ENCODE assay signal across 2 cellular contexts in the genomic region with DNA sequence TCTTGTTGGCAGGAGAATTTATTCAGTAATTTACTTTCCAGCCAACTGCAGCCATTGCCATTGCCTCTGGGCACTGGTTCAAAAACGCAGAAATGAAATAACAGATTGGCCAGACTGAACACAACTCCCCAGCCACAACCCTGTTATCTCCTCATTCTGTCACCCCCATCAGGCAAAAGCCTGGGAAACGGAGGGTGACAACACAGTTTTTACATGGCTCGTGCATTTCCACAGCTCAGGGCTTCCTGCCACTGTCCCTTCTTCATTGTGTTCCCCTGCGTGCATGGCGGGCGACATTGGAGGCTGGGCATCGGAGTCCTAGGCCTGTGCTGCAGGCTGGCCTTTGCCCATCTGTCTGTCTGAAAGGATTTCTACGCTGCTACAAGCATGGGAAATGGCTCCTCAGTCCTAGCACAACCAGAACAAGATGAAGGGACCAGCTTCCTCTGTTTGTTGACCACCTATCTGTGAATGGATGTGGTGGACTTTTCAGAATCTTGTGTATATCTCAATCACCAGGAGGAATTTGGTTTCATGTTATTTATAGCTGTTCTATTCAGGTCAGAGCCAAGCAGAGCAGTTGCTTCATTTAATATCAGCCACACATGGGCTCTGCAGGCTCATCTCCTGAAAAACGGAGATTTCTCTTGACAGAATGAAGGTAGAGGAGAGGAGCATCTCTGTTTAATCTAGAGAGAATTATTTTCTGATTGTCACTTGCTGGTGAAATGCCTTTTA.
TF ChIP-seq lines count a peak whose summit lies in the region.

No MANE protein-coding gene starts in this region.

TF ChIP-seq in SK-N-SH treated with all-trans-retinoic acid at 6 μM for 48 hours, 23 proteins besides CTCF, POLR2A, EP300 and RAD21 (continued from another document):
- TF ChIP-seq ISL1 (CRISPR knock-in tag; IDR thresholded peaks at IDR 0.05) (0 out of 2 replicates have a peak, but pooled peaks have one; percentile 20), ESRRG (CRISPR knock-in tag; IDR thresholded peaks at IDR 0.05) (no peak), ZNF8 (CRISPR knock-in tag; IDR thresholded peaks at IDR 0.05) (no peak), GLIS3 (CRISPR knock-in tag; IDR thresholded peaks at IDR 0.05) (no peak), ZC3H10 (CRISPR knock-in tag; IDR thresholded peaks at IDR 0.05) (no peak), TCF4 (CRISPR knock-in tag; IDR thresholded peaks at IDR 0.05; ENCODE audit: borderline replicate concordance) (peak; percentile 29; the same call in 1 of the 2 replicates), BACH2 (CRISPR knock-in tag; IDR thresholded peaks at IDR 0.05; ENCODE audit: borderline replicate concordance) (no peak), ARNTL (CRISPR knock-in tag; IDR thresholded peaks at IDR 0.05; ENCODE audit: borderline replicate concordance, low read depth) (no peak)
- TF ChIP-seq, protein P1, sequence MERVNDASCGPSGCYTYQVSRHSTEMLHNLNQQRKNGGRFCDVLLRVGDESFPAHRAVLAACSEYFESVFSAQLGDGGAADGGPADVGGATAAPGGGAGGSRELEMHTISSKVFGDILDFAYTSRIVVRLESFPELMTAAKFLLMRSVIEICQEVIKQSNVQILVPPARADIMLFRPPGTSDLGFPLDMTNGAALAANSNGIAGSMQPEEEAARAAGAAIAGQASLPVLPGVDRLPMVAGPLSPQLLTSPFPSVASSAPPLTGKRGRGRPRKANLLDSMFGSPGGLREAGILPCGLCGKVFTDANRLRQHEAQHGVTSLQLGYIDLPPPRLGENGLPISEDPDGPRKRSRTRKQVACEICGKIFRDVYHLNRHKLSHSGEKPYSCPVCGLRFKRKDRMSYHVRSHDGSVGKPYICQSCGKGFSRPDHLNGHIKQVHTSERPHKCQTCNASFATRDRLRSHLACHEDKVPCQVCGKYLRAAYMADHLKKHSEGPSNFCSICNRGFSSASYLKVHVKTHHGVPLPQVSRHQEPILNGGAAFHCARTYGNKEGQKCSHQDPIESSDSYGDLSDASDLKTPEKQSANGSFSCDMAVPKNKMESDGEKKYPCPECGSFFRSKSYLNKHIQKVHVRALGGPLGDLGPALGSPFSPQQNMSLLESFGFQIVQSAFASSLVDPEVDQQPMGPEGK (CRISPR knock-in tag; IDR thresholded peaks at IDR 0.05; ENCODE audit: borderline replicate concordance) = no peak; the same call in 1 of the 2 replicates
- TF ChIP-seq, protein P2, sequence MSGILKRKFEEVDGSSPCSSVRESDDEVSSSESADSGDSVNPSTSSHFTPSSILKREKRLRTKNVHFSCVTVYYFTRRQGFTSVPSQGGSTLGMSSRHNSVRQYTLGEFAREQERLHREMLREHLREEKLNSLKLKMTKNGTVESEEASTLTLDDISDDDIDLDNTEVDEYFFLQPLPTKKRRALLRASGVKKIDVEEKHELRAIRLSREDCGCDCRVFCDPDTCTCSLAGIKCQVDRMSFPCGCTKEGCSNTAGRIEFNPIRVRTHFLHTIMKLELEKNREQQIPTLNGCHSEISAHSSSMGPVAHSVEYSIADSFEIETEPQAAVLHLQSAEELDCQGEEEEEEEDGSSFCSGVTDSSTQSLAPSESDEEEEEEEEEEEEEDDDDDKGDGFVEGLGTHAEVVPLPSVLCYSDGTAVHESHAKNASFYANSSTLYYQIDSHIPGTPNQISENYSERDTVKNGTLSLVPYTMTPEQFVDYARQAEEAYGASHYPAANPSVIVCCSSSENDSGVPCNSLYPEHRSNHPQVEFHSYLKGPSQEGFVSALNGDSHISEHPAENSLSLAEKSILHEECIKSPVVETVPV (CRISPR knock-in tag; IDR thresholded peaks at IDR 0.05) = no peak
- TF ChIP-seq, protein P3, sequence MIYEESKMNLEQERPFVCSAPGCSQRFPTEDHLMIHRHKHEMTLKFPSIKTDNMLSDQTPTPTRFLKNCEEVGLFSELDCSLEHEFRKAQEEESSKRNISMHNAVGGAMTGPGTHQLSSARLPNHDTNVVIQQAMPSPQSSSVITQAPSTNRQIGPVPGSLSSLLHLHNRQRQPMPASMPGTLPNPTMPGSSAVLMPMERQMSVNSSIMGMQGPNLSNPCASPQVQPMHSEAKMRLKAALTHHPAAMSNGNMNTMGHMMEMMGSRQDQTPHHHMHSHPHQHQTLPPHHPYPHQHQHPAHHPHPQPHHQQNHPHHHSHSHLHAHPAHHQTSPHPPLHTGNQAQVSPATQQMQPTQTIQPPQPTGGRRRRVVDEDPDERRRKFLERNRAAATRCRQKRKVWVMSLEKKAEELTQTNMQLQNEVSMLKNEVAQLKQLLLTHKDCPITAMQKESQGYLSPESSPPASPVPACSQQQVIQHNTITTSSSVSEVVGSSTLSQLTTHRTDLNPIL (CRISPR knock-in tag; IDR thresholded peaks at IDR 0.05; ENCODE audit: low read depth) = no peak

TF ChIP-seq in GM23338, 12 proteins besides CTCF, POLR2A, EP300 and RAD21 (continued from another document):
- TF ChIP-seq, protein P4, sequence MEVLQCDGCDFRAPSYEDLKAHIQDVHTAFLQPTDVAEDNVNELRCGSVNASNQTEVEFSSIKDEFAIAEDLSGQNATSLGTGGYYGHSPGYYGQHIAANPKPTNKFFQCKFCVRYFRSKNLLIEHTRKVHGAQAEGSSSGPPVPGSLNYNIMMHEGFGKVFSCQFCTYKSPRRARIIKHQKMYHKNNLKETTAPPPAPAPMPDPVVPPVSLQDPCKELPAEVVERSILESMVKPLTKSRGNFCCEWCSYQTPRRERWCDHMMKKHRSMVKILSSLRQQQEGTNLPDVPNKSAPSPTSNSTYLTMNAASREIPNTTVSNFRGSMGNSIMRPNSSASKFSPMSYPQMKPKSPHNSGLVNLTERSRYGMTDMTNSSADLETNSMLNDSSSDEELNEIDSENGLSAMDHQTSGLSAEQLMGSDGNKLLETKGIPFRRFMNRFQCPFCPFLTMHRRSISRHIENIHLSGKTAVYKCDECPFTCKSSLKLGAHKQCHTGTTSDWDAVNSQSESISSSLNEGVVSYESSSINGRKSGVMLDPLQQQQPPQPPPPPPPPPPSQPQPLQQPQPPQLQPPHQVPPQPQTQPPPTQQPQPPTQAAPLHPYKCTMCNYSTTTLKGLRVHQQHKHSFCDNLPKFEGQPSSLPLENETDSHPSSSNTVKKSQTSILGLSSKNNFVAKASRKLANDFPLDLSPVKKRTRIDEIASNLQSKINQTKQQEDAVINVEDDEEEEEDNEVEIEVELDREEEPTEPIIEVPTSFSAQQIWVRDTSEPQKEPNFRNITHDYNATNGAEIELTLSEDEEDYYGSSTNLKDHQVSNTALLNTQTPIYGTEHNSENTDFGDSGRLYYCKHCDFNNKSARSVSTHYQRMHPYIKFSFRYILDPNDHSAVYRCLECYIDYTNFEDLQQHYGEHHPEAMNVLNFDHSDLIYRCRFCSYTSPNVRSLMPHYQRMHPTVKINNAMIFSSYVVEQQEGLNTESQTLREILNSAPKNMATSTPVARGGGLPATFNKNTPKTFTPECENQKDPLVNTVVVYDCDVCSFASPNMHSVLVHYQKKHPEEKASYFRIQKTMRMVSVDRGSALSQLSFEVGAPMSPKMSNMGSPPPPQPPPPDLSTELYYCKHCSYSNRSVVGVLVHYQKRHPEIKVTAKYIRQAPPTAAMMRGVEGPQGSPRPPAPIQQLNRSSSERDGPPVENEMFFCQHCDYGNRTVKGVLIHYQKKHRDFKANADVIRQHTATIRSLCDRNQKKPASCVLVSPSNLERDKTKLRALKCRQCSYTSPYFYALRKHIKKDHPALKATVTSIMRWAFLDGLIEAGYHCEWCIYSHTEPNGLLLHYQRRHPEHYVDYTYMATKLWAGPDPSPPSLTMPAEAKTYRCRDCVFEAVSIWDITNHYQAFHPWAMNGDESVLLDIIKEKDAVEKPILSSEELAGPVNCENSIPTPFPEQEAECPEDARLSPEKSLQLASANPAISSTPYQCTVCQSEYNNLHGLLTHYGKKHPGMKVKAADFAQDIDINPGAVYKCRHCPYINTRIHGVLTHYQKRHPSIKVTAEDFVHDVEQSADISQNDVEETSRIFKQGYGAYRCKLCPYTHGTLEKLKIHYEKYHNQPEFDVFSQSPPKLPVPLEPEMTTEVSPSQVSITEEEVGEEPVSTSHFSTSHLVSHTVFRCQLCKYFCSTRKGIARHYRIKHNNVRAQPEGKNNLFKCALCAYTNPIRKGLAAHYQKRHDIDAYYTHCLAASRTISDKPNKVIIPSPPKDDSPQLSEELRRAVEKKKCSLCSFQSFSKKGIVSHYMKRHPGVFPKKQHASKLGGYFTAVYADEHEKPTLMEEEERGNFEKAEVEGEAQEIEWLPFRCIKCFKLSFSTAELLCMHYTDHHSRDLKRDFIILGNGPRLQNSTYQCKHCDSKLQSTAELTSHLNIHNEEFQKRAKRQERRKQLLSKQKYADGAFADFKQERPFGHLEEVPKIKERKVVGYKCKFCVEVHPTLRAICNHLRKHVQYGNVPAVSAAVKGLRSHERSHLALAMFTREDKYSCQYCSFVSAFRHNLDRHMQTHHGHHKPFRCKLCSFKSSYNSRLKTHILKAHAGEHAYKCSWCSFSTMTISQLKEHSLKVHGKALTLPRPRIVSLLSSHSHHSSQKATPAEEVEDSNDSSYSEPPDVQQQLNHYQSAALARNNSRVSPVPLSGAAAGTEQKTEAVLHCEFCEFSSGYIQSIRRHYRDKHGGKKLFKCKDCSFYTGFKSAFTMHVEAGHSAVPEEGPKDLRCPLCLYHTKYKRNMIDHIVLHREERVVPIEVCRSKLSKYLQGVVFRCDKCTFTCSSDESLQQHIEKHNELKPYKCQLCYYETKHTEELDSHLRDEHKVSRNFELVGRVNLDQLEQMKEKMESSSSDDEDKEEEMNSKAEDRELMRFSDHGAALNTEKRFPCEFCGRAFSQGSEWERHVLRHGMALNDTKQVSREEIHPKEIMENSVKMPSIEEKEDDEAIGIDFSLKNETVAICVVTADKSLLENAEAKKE (CRISPR knock-in tag; IDR thresholded peaks at IDR 0.05) = no peak
- TF ChIP-seq JUNB (IDR thresholded peaks at IDR 0.05; ENCODE audit: unreplicated experiment) = no peak
- TF ChIP-seq NANOG (IDR thresholded peaks at IDR 0.05; ENCODE audit: borderline replicate concordance) = no peak
